ENCODE assay signal across 2 cellular contexts in the genomic region with DNA sequence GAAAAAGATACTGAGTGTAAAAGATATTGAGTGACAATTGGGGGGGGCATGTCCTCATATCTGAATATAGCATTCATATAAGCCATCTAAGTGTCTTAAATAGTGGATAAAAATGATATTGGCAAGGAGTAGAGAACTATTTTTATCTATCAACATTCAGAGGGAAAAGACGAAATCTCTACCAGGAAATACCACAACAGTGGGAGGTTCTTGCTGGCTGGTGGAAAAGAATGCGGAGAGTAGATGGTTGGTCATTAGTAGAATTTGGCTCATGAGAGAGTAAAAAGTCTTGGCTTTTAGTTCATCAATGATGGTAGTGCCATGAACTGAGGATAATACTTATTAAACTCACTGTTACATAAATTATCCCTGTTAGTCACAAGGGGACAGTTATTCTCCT.
TF ChIP-seq lines count a peak whose summit lies in the region.

No MANE protein-coding gene starts in this region.

TF ChIP-seq in SK-N-SH, 30 proteins besides CTCF, POLR2A, EP300 and RAD21 (continued from another document):
- TF ChIP-seq FOXM1 (IDR thresholded peaks at IDR 0.05; ENCODE audit: low read depth) (no peak), RXRA (IDR thresholded peaks at IDR 0.05; ENCODE audit: borderline replicate concordance, low read depth) (no peak), CHD2 (IDR thresholded peaks at IDR 0.05; ENCODE audit: low read length, partially characterized antibody) (no peak), ELF1 (IDR thresholded peaks at IDR 0.05) (no peak), NFIC (IDR thresholded peaks at IDR 0.05; ENCODE audit: borderline replicate concordance) (no peak; the same call in 1 of the 2 replicates), GABPA (IDR thresholded peaks at IDR 0.05; ENCODE audit: low read depth) (no peak)
- TF ChIP-seq, protein P1, sequence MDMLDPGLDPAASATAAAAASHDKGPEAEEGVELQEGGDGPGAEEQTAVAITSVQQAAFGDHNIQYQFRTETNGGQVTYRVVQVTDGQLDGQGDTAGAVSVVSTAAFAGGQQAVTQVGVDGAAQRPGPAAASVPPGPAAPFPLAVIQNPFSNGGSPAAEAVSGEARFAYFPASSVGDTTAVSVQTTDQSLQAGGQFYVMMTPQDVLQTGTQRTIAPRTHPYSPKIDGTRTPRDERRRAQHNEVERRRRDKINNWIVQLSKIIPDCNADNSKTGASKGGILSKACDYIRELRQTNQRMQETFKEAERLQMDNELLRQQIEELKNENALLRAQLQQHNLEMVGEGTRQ (IDR thresholded peaks at IDR 0.05; ENCODE audit: borderline replicate concordance, low read depth, low read length), result no peak
- TF ChIP-seq, protein P2, sequence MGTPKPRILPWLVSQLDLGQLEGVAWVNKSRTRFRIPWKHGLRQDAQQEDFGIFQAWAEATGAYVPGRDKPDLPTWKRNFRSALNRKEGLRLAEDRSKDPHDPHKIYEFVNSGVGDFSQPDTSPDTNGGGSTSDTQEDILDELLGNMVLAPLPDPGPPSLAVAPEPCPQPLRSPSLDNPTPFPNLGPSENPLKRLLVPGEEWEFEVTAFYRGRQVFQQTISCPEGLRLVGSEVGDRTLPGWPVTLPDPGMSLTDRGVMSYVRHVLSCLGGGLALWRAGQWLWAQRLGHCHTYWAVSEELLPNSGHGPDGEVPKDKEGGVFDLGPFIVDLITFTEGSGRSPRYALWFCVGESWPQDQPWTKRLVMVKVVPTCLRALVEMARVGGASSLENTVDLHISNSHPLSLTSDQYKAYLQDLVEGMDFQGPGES (IDR thresholded peaks at IDR 0.05; ENCODE audit: low read depth, low read length), result no peak

TF ChIP-seq in SK-N-SH treated with all-trans-retinoic acid at 6 μM for 48 hours, 23 proteins besides CTCF, POLR2A, EP300 and RAD21 (continued from another document):
- TF ChIP-seq, protein P3, sequence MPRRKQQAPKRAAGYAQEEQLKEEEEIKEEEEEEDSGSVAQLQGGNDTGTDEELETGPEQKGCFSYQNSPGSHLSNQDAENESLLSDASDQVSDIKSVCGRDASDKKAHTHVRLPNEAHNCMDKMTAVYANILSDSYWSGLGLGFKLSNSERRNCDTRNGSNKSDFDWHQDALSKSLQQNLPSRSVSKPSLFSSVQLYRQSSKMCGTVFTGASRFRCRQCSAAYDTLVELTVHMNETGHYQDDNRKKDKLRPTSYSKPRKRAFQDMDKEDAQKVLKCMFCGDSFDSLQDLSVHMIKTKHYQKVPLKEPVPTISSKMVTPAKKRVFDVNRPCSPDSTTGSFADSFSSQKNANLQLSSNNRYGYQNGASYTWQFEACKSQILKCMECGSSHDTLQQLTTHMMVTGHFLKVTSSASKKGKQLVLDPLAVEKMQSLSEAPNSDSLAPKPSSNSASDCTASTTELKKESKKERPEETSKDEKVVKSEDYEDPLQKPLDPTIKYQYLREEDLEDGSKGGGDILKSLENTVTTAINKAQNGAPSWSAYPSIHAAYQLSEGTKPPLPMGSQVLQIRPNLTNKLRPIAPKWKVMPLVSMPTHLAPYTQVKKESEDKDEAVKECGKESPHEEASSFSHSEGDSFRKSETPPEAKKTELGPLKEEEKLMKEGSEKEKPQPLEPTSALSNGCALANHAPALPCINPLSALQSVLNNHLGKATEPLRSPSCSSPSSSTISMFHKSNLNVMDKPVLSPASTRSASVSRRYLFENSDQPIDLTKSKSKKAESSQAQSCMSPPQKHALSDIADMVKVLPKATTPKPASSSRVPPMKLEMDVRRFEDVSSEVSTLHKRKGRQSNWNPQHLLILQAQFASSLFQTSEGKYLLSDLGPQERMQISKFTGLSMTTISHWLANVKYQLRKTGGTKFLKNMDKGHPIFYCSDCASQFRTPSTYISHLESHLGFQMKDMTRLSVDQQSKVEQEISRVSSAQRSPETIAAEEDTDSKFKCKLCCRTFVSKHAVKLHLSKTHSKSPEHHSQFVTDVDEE (CRISPR knock-in tag; IDR thresholded peaks at IDR 0.05), result no peak
- no peak for TF ChIP-seq ISL1 (CRISPR knock-in tag; IDR thresholded peaks at IDR 0.05)
- TF ChIP-seq, protein P4, sequence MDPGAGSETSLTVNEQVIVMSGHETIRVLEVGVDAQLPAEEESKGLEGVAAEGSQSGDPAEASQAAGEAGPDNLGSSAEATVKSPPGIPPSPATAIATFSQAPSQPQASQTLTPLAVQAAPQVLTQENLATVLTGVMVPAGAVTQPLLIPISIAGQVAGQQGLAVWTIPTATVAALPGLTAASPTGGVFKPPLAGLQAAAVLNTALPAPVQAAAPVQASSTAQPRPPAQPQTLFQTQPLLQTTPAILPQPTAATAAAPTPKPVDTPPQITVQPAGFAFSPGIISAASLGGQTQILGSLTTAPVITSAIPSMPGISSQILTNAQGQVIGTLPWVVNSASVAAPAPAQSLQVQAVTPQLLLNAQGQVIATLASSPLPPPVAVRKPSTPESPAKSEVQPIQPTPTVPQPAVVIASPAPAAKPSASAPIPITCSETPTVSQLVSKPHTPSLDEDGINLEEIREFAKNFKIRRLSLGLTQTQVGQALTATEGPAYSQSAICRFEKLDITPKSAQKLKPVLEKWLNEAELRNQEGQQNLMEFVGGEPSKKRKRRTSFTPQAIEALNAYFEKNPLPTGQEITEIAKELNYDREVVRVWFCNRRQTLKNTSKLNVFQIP (CRISPR knock-in tag; IDR thresholded peaks at IDR 0.05; ENCODE audit: borderline replicate concordance, low read depth), result no peak
- no peak for TF ChIP-seq ZFP3 (CRISPR knock-in tag; IDR thresholded peaks at IDR 0.05)
